Comparison of ENCODE assay signal across 8 cellular contexts in genomic region chr15:79283252-79284048, GRCh38. TPM values are rescaled to one million over a fixed set of nuclear protein-coding genes. Genes with fewer than 3 reads are reported as not detected.
DNase-seq lines count a peak whose midpoint lies in the region; ATAC-seq and TF ChIP-seq lines count a peak whose summit lies in the region.

No MANE protein-coding gene starts in this region.

- no peak overlapping the region for H3K4me3 Mint-ChIP-seq in CD8-positive, alpha-beta T cell
- no peak overlapping the region for H3K4me3 Mint-ChIP-seq in activated naive CD4-positive, alpha-beta T cell treated with anti-CD3 and anti-CD28 coated beads for 36 hours

- TF ChIP-seq CTCF in CD8-positive, alpha-beta T cell (IDR thresholded peaks at IDR 0.05), result no peak

- POLR2A ChIA-PET in CD8-positive, alpha-beta T cell (lab: Charles Lee), result no interaction called here

- intact Hi-C loops in CD8-positive, alpha-beta T cell (cut with DNase I, micrococcal nuclease), result no loop called here
- intact Hi-C loops in activated naive CD4-positive, alpha-beta T cell treated with anti-CD3 and anti-CD28 coated beads for 36 hours (cut with micrococcal nuclease), result no loop called here
- intact Hi-C loops in left ventricle myocardium superior (cut with micrococcal nuclease), result no loop called here

- H3K9me3 ChIP-seq in CD8-positive, alpha-beta T cell (ENCODE audit: low read length), result no peaks in the 10 kb centered on the region

- peak in 4 of 7 experiments; percentile 14 to 25 (median 18) for DNase-seq in CD8-positive, alpha-beta T cell
- peak; percentile 70 for DNase-seq in HuH-7.5 (ENCODE audit: low spot score)
- DNase-seq in activated naive CD4-positive, alpha-beta T cell treated with anti-CD3 and anti-CD28 coated beads for 36 hours, result peak; percentile 45
- DNase-seq in left ventricle myocardium superior, result peak; percentile 66
- DNase-seq in stimulated activated CD4-positive, alpha-beta T cell treated with anti-CD3 and anti-CD28 coated beads, Interleukin-12 subunit alpha, Interleukin-12 subunit beta, amount 100 ng/mL, for 48 hours (ENCODE audit: low read depth in 2 of 3, low spot score in 1 of 3), result peak in 2 of 3 donors; percentile 19 to 20

- no peaks in the 10 kb centered on the region for H3K4me1 ChIP-seq in CD8-positive, alpha-beta T cell (ENCODE audit: insufficient read depth, low read length)

- no peak overlapping the region for H3K27ac ChIP-seq in CD8-positive, alpha-beta T cell (ENCODE audit: low read depth, low read length)

- no peak overlapping the region for H3K27ac Mint-ChIP-seq in CD8-positive, alpha-beta T cell
- no peak overlapping the region for H3K27ac Mint-ChIP-seq in activated naive CD4-positive, alpha-beta T cell treated with anti-CD3 and anti-CD28 coated beads for 36 hours

- ATAC-seq in CD8-positive, alpha-beta T cell, result peak; percentile 34
- peak; percentile 89 for ATAC-seq in left ventricle myocardium superior
- no peak for ATAC-seq in GM21576 (IDR thresholded peaks at IDR 0.05; ENCODE audit: unreplicated experiment)
- no peak for ATAC-seq in GM19455 (IDR thresholded peaks at IDR 0.05; ENCODE audit: unreplicated experiment)
- ATAC-seq in HG02798 (IDR thresholded peaks at IDR 0.05; ENCODE audit: poor library complexity, unreplicated experiment), result no peak

- no peaks in the 10 kb centered on the region for H3K4me1 Mint-ChIP-seq in CD8-positive, alpha-beta T cell (ENCODE audit: low read depth)
- no peaks in the 10 kb centered on the region for H3K4me1 Mint-ChIP-seq in activated naive CD4-positive, alpha-beta T cell treated with anti-CD3 and anti-CD28 coated beads for 36 hours (ENCODE audit: low read depth)

- H3K36me3 ChIP-seq in CD8-positive, alpha-beta T cell (ENCODE audit: insufficient read depth, low read length), result no peaks in the 10 kb centered on the region

- H3K27me3 Mint-ChIP-seq in CD8-positive, alpha-beta T cell (ENCODE audit: low read depth), result peaks cover 74% of the 10 kb centered on the region
- H3K27me3 Mint-ChIP-seq in activated naive CD4-positive, alpha-beta T cell treated with anti-CD3 and anti-CD28 coated beads for 36 hours (ENCODE audit: low read depth), result peaks cover 80% of the 10 kb centered on the region

- no peaks in the 10 kb centered on the region for H3K36me3 Mint-ChIP-seq in CD8-positive, alpha-beta T cell
- H3K36me3 Mint-ChIP-seq in activated naive CD4-positive, alpha-beta T cell treated with anti-CD3 and anti-CD28 coated beads for 36 hours (ENCODE audit: low read depth), result no peaks in the 10 kb centered on the region

- H3K9me3 Mint-ChIP-seq in CD8-positive, alpha-beta T cell, result peaks cover 4% of the 10 kb centered on the region
- H3K9me3 Mint-ChIP-seq in activated naive CD4-positive, alpha-beta T cell treated with anti-CD3 and anti-CD28 coated beads for 36 hours, result no peaks in the 10 kb centered on the region

- CTCF ChIA-PET in CD8-positive, alpha-beta T cell (lab: Charles Lee), result no interaction called here
- CTCF ChIA-PET in activated naive CD4-positive, alpha-beta T cell treated with anti-CD3 and anti-CD28 coated beads for 36 hours (lab: Charles Lee), result no interaction called here

- H3K27me3 ChIP-seq in CD8-positive, alpha-beta T cell (ENCODE audit: insufficient read depth, low read length), result peaks cover 11% of the 10 kb centered on the region

- H3K4me3 ChIP-seq in CD8-positive, alpha-beta T cell (ENCODE audit: low read depth, low read length), result no peak overlapping the region

RNA-seq across cellular contexts. Expression of gene ANKRD34C, which starts 0.9 kb away (rescaled TPM):
- total RNA-seq in CD8-positive, alpha-beta T cell, result not detected
- not detected for total RNA-seq in activated naive CD4-positive, alpha-beta T cell treated with anti-CD3 and anti-CD28 coated beads for 36 hours
- not detected for total RNA-seq in left ventricle myocardium superior

RNA-seq across cellular contexts. Expression of gene TMED3, which starts 27.5 kb away (rescaled TPM):
- total RNA-seq in CD8-positive, alpha-beta T cell, result 10 to 100 TPM; 14.2 to 16.0 TPM
- total RNA-seq in activated naive CD4-positive, alpha-beta T cell treated with anti-CD3 and anti-CD28 coated beads for 36 hours, result 10 to 100 TPM; 37.6 to 37.9 TPM
- total RNA-seq in left ventricle myocardium superior, result 14.6 TPM

Comparison
In these comparisons a context has a peak if more than half of its experiments do, and no peak if none do; other contexts are left out.
1. ATAC-seq: peak in CD8-positive, alpha-beta T cell (single experiment) and left ventricle myocardium superior (single experiment); none in GM21576 (single experiment), GM19455 (single experiment) and HG02798 (single experiment).
2. DNase-seq: peak in every context shown above with its lines; median percentile 70 in HuH-7.5; 66 in left ventricle myocardium superior; 45 in activated naive CD4-positive, alpha-beta T cell treated with anti-CD3 and anti-CD28 coated beads for 36 hours; 20 in stimulated activated CD4-positive, alpha-beta T cell treated with anti-CD3 and anti-CD28 coated beads, Interleukin-12 subunit alpha, Interleukin-12 subunit beta, amount 100 ng/mL, for 48 hours; 18 in CD8-positive, alpha-beta T cell.